Comparison of ENCODE assay signal across 21 cellular contexts in the genomic region with DNA sequence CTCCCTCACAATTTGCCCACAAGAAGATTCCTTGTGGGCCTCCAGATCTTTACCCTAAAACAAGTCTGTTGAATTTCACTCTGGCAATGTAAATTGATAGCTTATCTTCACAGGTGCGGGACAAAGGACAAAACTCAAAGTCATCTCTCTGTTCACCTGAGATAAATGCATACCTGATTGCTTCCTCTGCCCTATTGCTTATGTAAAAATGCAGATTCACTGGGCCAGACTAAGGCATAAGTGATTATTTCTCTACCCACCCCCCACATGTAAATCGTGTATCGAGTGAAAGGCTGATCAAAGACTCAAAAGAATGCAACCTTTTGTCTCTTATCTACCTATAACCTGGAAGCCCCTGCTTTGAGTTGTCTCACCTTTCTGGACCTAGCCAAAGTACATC.
"Had no signal": no experiment of that assay in that cellular context is flagged by ENCODE, and none has a peak within 500 bp of the region (broad histone marks: within the 10 kb centered on the region; RNA-seq: fewer than 3 reads in every experiment).

No MANE protein-coding gene starts in this region.

- H3K4me3 Mint-ChIP-seq: activated CD4-positive, alpha-beta memory T cell treated with anti-CD3 and anti-CD28 coated beads, Interleukin-2, amount 10 ng/mL, durations not matched to agents 7 days and 5 days; activated CD4-positive, alpha-beta T cell treated with anti-CD3 and anti-CD28 coated beads for 36 hours; activated naive CD4-positive, alpha-beta T cell treated with anti-CD3 and anti-CD28 coated beads, Interleukin-2, amount 10 ng/mL, durations not matched to agents 7 days and 5 days; activated naive CD8-positive, alpha-beta T cell treated with anti-CD3 and anti-CD28 coated beads for 36 hours; activated T-cell treated with anti-CD3 and anti-CD28 coated beads, Interleukin-2, amount 50 U/mL, for 72 hours; T-cell had no signal

- H3K27me3 Mint-ChIP-seq: activated CD4-positive, alpha-beta memory T cell treated with anti-CD3 and anti-CD28 coated beads, Interleukin-2, amount 10 ng/mL, durations not matched to agents 7 days and 5 days; activated CD4-positive, alpha-beta T cell treated with anti-CD3 and anti-CD28 coated beads for 36 hours; activated naive CD4-positive, alpha-beta T cell treated with anti-CD3 and anti-CD28 coated beads, Interleukin-2, amount 10 ng/mL, durations not matched to agents 7 days and 5 days; activated naive CD8-positive, alpha-beta T cell treated with anti-CD3 and anti-CD28 coated beads for 36 hours; T-cell had no signal

- H3K4me1 Mint-ChIP-seq: activated CD4-positive, alpha-beta T cell treated with anti-CD3 and anti-CD28 coated beads for 36 hours; activated naive CD4-positive, alpha-beta T cell treated with anti-CD3 and anti-CD28 coated beads, Interleukin-2, amount 10 ng/mL, durations not matched to agents 7 days and 5 days; activated naive CD8-positive, alpha-beta T cell treated with anti-CD3 and anti-CD28 coated beads for 36 hours; T-cell had no signal

- H3K9me3 Mint-ChIP-seq: activated naive CD4-positive, alpha-beta T cell treated with anti-CD3 and anti-CD28 coated beads, Interleukin-2, amount 10 ng/mL, durations not matched to agents 7 days and 5 days; activated naive CD8-positive, alpha-beta T cell treated with anti-CD3 and anti-CD28 coated beads for 36 hours; activated T-cell treated with anti-CD3 and anti-CD28 coated beads, Interleukin-2, amount 50 U/mL, for 72 hours; activated T-helper 2 cell treated with anti-CD3 and anti-CD28 coated beads, Interferon-gamma antibody, Interleukin-2, Interleukin-4, amounts not matched to agents 10 μg/mL and 5 μg/mL and 100 μg/mL, durations not matched to agents 14 hours and 24 hours and 36 hours; T-cell had no signal

- H3K36me3 Mint-ChIP-seq: activated naive CD4-positive, alpha-beta T cell treated with anti-CD3 and anti-CD28 coated beads, Interleukin-2, amount 10 ng/mL, durations not matched to agents 7 days and 5 days had no signal

- DNase-seq: activated CD4-positive, alpha-beta memory T cell treated with anti-CD3 and anti-CD28 coated beads, Interleukin-2, amount 10 ng/mL, durations not matched to agents 7 days and 5 days; activated CD4-positive, alpha-beta T cell treated with anti-CD3 and anti-CD28 coated beads for 36 hours; activated CD4-positive, alpha-beta T cell treated with anti-CD3 and anti-CD28 coated beads, Interleukin-2, amount 50 U/mL, for 1 hour; activated CD8-positive, alpha-beta memory T cell treated with anti-CD3 and anti-CD28 coated beads, Interleukin-2, amount 50 U/mL, for 4 hours; activated gamma-delta T cell treated with Interleukin-2 at 50 U/mL for 16 hours; activated naive CD4-positive, alpha-beta T cell treated with anti-CD3 and anti-CD28 coated beads, Interleukin-2, amount 10 ng/mL, durations not matched to agents 7 days and 5 days; activated naive CD8-positive, alpha-beta T cell treated with anti-CD3 and anti-CD28 coated beads for 36 hours; activated T-cell treated with anti-CD3 and anti-CD28 coated beads, Interleukin-2, amount 50 U/mL, for 72 hours; Karpas-422; MM.1S; NCI-H1105; NCI-H1436; NCI-H187 treated with DMSO at 0.1 percent for 48 hours; NCI-H2081 treated with DMSO at 0.1 percent for 48 hours; NCI-H446; NCI-H524; NCI-H82; SIG-M5; T-cell had no signal

- H3K27ac Mint-ChIP-seq: activated CD4-positive, alpha-beta memory T cell treated with anti-CD3 and anti-CD28 coated beads, Interleukin-2, amount 10 ng/mL, durations not matched to agents 7 days and 5 days; activated CD4-positive, alpha-beta T cell treated with anti-CD3 and anti-CD28 coated beads for 36 hours; activated naive CD4-positive, alpha-beta T cell treated with anti-CD3 and anti-CD28 coated beads, Interleukin-2, amount 10 ng/mL, durations not matched to agents 7 days and 5 days; activated naive CD8-positive, alpha-beta T cell treated with anti-CD3 and anti-CD28 coated beads for 36 hours; activated T-cell treated with anti-CD3 and anti-CD28 coated beads, Interleukin-2, amount 50 U/mL, for 72 hours; activated T-helper 2 cell treated with anti-CD3 and anti-CD28 coated beads, Interferon-gamma antibody, Interleukin-2, Interleukin-4, amounts not matched to agents 10 μg/mL and 5 μg/mL and 100 μg/mL, durations not matched to agents 14 hours and 24 hours and 36 hours; T-cell had no signal

- H3K27ac ChIP-seq: VCaP had no signal
